Comparison of ENCODE assay signal across 8 cellular contexts in genomic region chr19:2040647-2041435, GRCh38. TPM values are rescaled to one million over a fixed set of nuclear protein-coding genes. Genes with fewer than 3 reads are reported as not detected.
A peak's percentile ranks its signal among the peaks of the same experiment; 100 is the strongest.
DNase-seq lines count a peak whose midpoint lies in the region; ATAC-seq and TF ChIP-seq lines count a peak whose summit lies in the region.

No MANE protein-coding gene starts in this region.

- CTCF ChIA-PET in T-cell (lab: Charles Lee): no interaction called here

- no peak for TF ChIP-seq CTCF in WERI-Rb-1 (IDR thresholded peaks at IDR 0.05; ENCODE audit: low read depth, low read length)
- TF ChIP-seq CTCF in glutamatergic neuron (IDR thresholded peaks at IDR 0.05; ENCODE audit: partially characterized antibody, unreplicated experiment): no peak

- peak; percentile 12 for TF ChIP-seq POLR2A in GM19099 (IDR thresholded peaks at IDR 0.05; ENCODE audit: extremely low read depth, insufficient read length, low read depth)

- no peaks in the 10 kb centered on the region for H3K27me3 ChIP-seq in WERI-Rb-1 (ENCODE audit: insufficient read depth, low read depth, severe bottlenecking)

- H3K27ac Mint-ChIP-seq in glutamatergic neuron (ENCODE audit: unreplicated experiment): no peak overlapping the region
- peak overlapping the region in 1 of 2 donors; percentile 43 for H3K27ac Mint-ChIP-seq in T-cell

- H3K9me3 Mint-ChIP-seq in glutamatergic neuron (ENCODE audit: unreplicated experiment): peaks cover 2% of the 10 kb centered on the region
- no peaks in the 10 kb centered on the region for H3K9me3 Mint-ChIP-seq in T-cell

- DNase-seq in WERI-Rb-1 (peak; percentile 55), glutamatergic neuron (peak; percentile 20), CD1c-positive myeloid dendritic cell (ENCODE audit: extremely low spot score) (no peak), NCI-H1694 (lab: John Stamatoyannopoulos, UW) (no peak), T-cell (no peak)

- H3K4me1 Mint-ChIP-seq in glutamatergic neuron (ENCODE audit: low read depth, unreplicated experiment): peaks cover 3% of the 10 kb centered on the region
- peaks cover 6 to 32% (median 27%) of the 10 kb centered on the region in 3 donors for H3K4me1 Mint-ChIP-seq in T-cell

- H3K27me3 Mint-ChIP-seq in glutamatergic neuron (ENCODE audit: unreplicated experiment) (peaks cover 3% of the 10 kb centered on the region), T-cell (no peaks in the 10 kb centered on the region)

- POLR2A ChIA-PET in T-cell (lab: Charles Lee): interaction anchor here in 1 of 2 donors (0.5 kb wide), 1 partner anchor 117 kb away, joined by 3 read pairs; no protein-coding TSS in a partner anchor

- H3K36me3 ChIP-seq in WERI-Rb-1: peaks cover 40% of the 10 kb centered on the region

- H3K36me3 Mint-ChIP-seq in glutamatergic neuron (ENCODE audit: unreplicated experiment) (no peaks in the 10 kb centered on the region), T-cell (peaks cover 7% of the 10 kb centered on the region)

- ATAC-seq in T-cell (replicated peaks in 1 of 4) (no peak), HG03175 (IDR thresholded peaks at IDR 0.05; ENCODE audit: unreplicated experiment) (no peak)

- H3K9me3 ChIP-seq in WERI-Rb-1 (ENCODE audit: severe bottlenecking): no peaks in the 10 kb centered on the region

- no peak overlapping the region for H3K4me3 Mint-ChIP-seq in glutamatergic neuron (ENCODE audit: unreplicated experiment)
- H3K4me3 Mint-ChIP-seq in T-cell: peak overlapping the region in 1 of 3 donors; percentile 65

- H3K4me3 ChIP-seq in WERI-Rb-1 (ENCODE audit: low read depth, low read length): peak overlapping the region; percentile 52
- H3K4me3 ChIP-seq in skin epidermis: peak overlapping the region in 3 of 7 experiments; percentile 12 to 38 (median 17)

- H3K27ac ChIP-seq in WERI-Rb-1: peak overlapping the region; percentile 69
- H3K27ac ChIP-seq in skin epidermis: peak overlapping the region in 19 of 21 experiments; percentile 74 to 92 (median 88)

RNA-seq across cellular contexts. Expression of gene MKNK2, which starts 10.2 kb away (rescaled TPM):
- total RNA-seq in glutamatergic neuron (ENCODE audit: unreplicated experiment) (149 TPM), T-cell (100 to 1,000 TPM; 196 to 242 (median 234) TPM)

RNA-seq across cellular contexts. Expression of gene BTBD2, which starts 25.3 kb away (rescaled TPM):
- total RNA-seq in glutamatergic neuron (ENCODE audit: unreplicated experiment) (70.4 TPM), T-cell (10 to 100 TPM; 52.2 to 79.8 (median 73.6) TPM)

RNA-seq across cellular contexts. Expression of gene MOB3A, which starts 55.3 kb away (rescaled TPM):
- total RNA-seq in glutamatergic neuron (ENCODE audit: unreplicated experiment) (66.0 TPM), T-cell (100 to 1,000 TPM in 4 of 5 donors, 10 to 100 TPM in 1; 98.6 to 162 (median 142) TPM)

RNA-seq across cellular contexts. Expression of gene IZUMO4, which starts 55.9 kb away (rescaled TPM):
- total RNA-seq in glutamatergic neuron (ENCODE audit: unreplicated experiment) (10.6 TPM), T-cell (10 to 100 TPM; 14.0 to 23.5 (median 19.7) TPM)

Comparison
In these comparisons a context has a peak if more than half of its experiments do, and no peak if none do; other contexts are left out.
1. DNase-seq: peak in WERI-Rb-1 (single experiment) and glutamatergic neuron (single experiment); none in CD1c-positive myeloid dendritic cell (single experiment), NCI-H1694 (single experiment) and T-cell (0 of 34).